22 cellular contexts compared by ENCODE assay signal in genomic region chr3:62479276-62479675, GRCh38.
DNase-seq lines count a peak whose midpoint lies in the region; ATAC-seq and TF ChIP-seq lines count a peak whose summit lies in the region.
"Had no signal": no experiment of that assay in that cellular context is flagged by ENCODE, and none has a peak within 500 bp of the region (broad histone marks: within the 10 kb centered on the region; RNA-seq: fewer than 3 reads in every experiment).

No MANE protein-coding gene starts in this region.

- H3K36me3 Mint-ChIP-seq in GM23338 (ENCODE audit: low read depth) (no peaks in the 10 kb centered on the region), CD14-positive monocyte (no peaks in the 10 kb centered on the region)
- H3K36me3 Mint-ChIP-seq: CD4-positive, alpha-beta memory T cell had no signal

- DNase-seq in GM23338 (ENCODE audit: low spot score) (no peak), NCI-H1694 treated with DMSO at 0.1 percent for 48 hours (lab: John Stamatoyannopoulos, UW) (peak; percentile 42), NCI-H69 (lab: John Stamatoyannopoulos, UW) (peak; percentile 55), putamen (ENCODE audit: low spot score) (peak; percentile 46), CD14-positive monocyte (ENCODE audit: low spot score) (no peak), globus pallidus (ENCODE audit: low spot score) (no peak)
- DNase-seq: 8988T; ACHN; AML-193; BE2C; Calu3; CD4-positive, alpha-beta memory T cell; COR-L47; DMS53; DMS79 treated with DMSO at 0.1 percent for 48 hours; GF-D8; GM23248; HFFc6 had no signal

- intact Hi-C loops in CD14-positive monocyte (cut with micrococcal nuclease), result no loop called here

- H3K36me3 ChIP-seq in GM23338 (ENCODE audit: insufficient read depth), result no peaks in the 10 kb centered on the region
- H3K36me3 ChIP-seq: BE2C; BLaER1 treated with 17β-estradiol and CSF1 and Interleukin-3, amounts not matched to agents 10 nM and 100 nM; HAP-1 had no signal

- H3K4me3 Mint-ChIP-seq in GM23338, result no peak overlapping the region
- no peak overlapping the region for H3K4me3 Mint-ChIP-seq in CD14-positive monocyte
- H3K4me3 Mint-ChIP-seq: CD4-positive, alpha-beta memory T cell; HFFc6 had no signal

- H3K4me3 ChIP-seq in GM23338, result no peak overlapping the region
- H3K4me3 ChIP-seq: A549; BLaER1 treated with 17β-estradiol and CSF1 and Interleukin-3, amounts not matched to agents 10 nM and 100 nM; GM23248; HAP-1 had no signal

- H3K4me1 Mint-ChIP-seq in GM23338 (peaks cover 24% of the 10 kb centered on the region), CD14-positive monocyte (no peaks in the 10 kb centered on the region)
- H3K4me1 Mint-ChIP-seq: CD4-positive, alpha-beta memory T cell had no signal

- no peaks in the 10 kb centered on the region for H4K20me1 ChIP-seq in GM23338 (replicated peaks; ENCODE audit: insufficient read depth)
- H4K20me1 ChIP-seq: BLaER1 treated with 17β-estradiol and CSF1 and Interleukin-3, amounts not matched to agents 10 nM and 100 nM had no signal

- H3K27ac Mint-ChIP-seq in GM23338, result peak overlapping the region; percentile 41; the same call in 1 of the 2 replicates
- H3K27ac Mint-ChIP-seq in CD14-positive monocyte, result peak overlapping the region in 1 of 7 donors; percentile 78
- H3K27ac Mint-ChIP-seq: CD4-positive, alpha-beta memory T cell; HFFc6 had no signal

- no peaks in the 10 kb centered on the region for H3K27me3 ChIP-seq in GM23338 (ENCODE audit: insufficient read depth)
- H3K27me3 ChIP-seq: BE2C; BLaER1 treated with 17β-estradiol and CSF1 and Interleukin-3, amounts not matched to agents 10 nM and 100 nM had no signal

- H3K27me3 Mint-ChIP-seq in GM23338 (ENCODE audit: insufficient read depth, low read depth, poor library complexity) (no peaks in the 10 kb centered on the region), CD14-positive monocyte (ENCODE audit: low read depth in 3 of 3) (peaks cover 2 to 3% (median 2%) of the 10 kb centered on the region in 3 donors)

- H3K9me3 Mint-ChIP-seq in GM23338, result no peaks in the 10 kb centered on the region
- peaks cover 0 to 4% (median 0%) of the 10 kb centered on the region in 7 donors for H3K9me3 Mint-ChIP-seq in CD14-positive monocyte
- H3K9me3 Mint-ChIP-seq: HFFc6 had no signal

- H3K4me1 ChIP-seq in GM23338 (ENCODE audit: insufficient read depth), result peaks cover 19% of the 10 kb centered on the region
- H3K4me1 ChIP-seq: A549, HAP-1 had no signal

- no peak overlapping the region for H2AFZ ChIP-seq in GM23338
- H2AFZ ChIP-seq: GM23248 had no signal

- TF ChIP-seq CTCF in GM23338 (conservative IDR thresholded peaks at IDR 0.05; ENCODE audit: low read depth in 2 of 2) (no peak), CD14-positive monocyte (IDR thresholded peaks at IDR 0.05) (no peak)

- ATAC-seq in GM23338 (no peak), HG02884 (IDR thresholded peaks at IDR 0.05; ENCODE audit: unreplicated experiment) (no peak)
- ATAC-seq: A549 had no signal

- H3K79me2 ChIP-seq in GM23338 (replicated peaks; ENCODE audit: insufficient read depth), result no peaks in the 10 kb centered on the region

- H3K27ac ChIP-seq in GM23338 (ENCODE audit: low read depth), result no peak overlapping the region
- H3K27ac ChIP-seq: A549; BLaER1 treated with 17β-estradiol and CSF1 and Interleukin-3, amounts not matched to agents 10 nM and 100 nM; GM23248 had no signal

- no peaks in the 10 kb centered on the region for H3F3A ChIP-seq in GM23338 (replicated peaks; ENCODE audit: low read depth)

- no peaks in the 10 kb centered on the region for H3K9me2 ChIP-seq in GM23338 (ENCODE audit: insufficient read depth)

- H3K4me2 ChIP-seq in GM23338, result no peak overlapping the region
- H3K4me2 ChIP-seq: A549; BLaER1 treated with 17β-estradiol and CSF1 and Interleukin-3, amounts not matched to agents 10 nM and 100 nM had no signal

TF ChIP-seq in GM23338, 12 proteins besides CTCF, POLR2A, EP300 and RAD21:
- TF ChIP-seq ETS1 (IDR thresholded peaks at IDR 0.05) (no peak), POLR2AphosphoS5 (IDR thresholded peaks at IDR 0.05; ENCODE audit: low read depth) (no peak), ZNF114 (CRISPR knock-in tag; IDR thresholded peaks at IDR 0.05) (no peak), CREB1 (CRISPR knock-in tag; IDR thresholded peaks at IDR 0.05; ENCODE audit: low read depth) (no peak), ZNF331 (CRISPR knock-in tag; IDR thresholded peaks at IDR 0.05; ENCODE audit: low read depth) (no peak), ZNF462 (CRISPR knock-in tag; IDR thresholded peaks at IDR 0.05) (no peak), EZH2 (IDR thresholded peaks at IDR 0.05; ENCODE audit: low read depth, unreplicated experiment) (no peak), STAT1 (IDR thresholded peaks at IDR 0.05; ENCODE audit: unreplicated experiment) (no peak)

Comparison
In these comparisons a context has a peak if more than half of its experiments do, and no peak if none do; other contexts are left out.
1. DNase-seq: peak in NCI-H1694 treated with DMSO at 0.1 percent for 48 hours (single experiment), NCI-H69 (single experiment) and putamen (single experiment); none in GM23338 (single experiment), CD14-positive monocyte (single experiment) and globus pallidus (single experiment).